ENCODE assay signal across 11 cellular contexts in genomic region chr2:26911911-26912861, GRCh38. TPM values are rescaled to one million over a fixed set of nuclear protein-coding genes. Genes with fewer than 3 reads are reported as not detected.
DNase-seq lines count a peak whose midpoint lies in the region; ATAC-seq and TF ChIP-seq lines count a peak whose summit lies in the region.
"Had no signal": no experiment of that assay in that cellular context is flagged by ENCODE, and none has a peak within 500 bp of the region (broad histone marks: within the 10 kb centered on the region; RNA-seq: fewer than 3 reads in every experiment).

No MANE protein-coding gene starts in this region.

- H3F3A ChIP-seq in GM23338 (replicated peaks; ENCODE audit: low read depth): peaks cover 4% of the 10 kb centered on the region; the same call in 1 of the 2 replicates

- H3K4me1 ChIP-seq in GM23338 (ENCODE audit: insufficient read depth): peaks cover 20% of the 10 kb centered on the region
- H3K4me1 ChIP-seq in neuron (ENCODE audit: insufficient read depth, low read length): peaks cover 56% of the 10 kb centered on the region
- H3K4me1 ChIP-seq in Peyer's patch: no peaks in the 10 kb centered on the region

- peak overlapping the region; percentile 61 for H3K4me2 ChIP-seq in GM23338

- H3K27me3 Mint-ChIP-seq in GM23338 (ENCODE audit: insufficient read depth, low read depth, poor library complexity): peaks cover 4% of the 10 kb centered on the region

- no peaks in the 10 kb centered on the region for H3K36me3 ChIP-seq in GM23338 (ENCODE audit: insufficient read depth)
- H3K36me3 ChIP-seq in neuron (ENCODE audit: insufficient read depth, low read length): peaks cover 57% of the 10 kb centered on the region
- H3K36me3 ChIP-seq in Peyer's patch: no peaks in the 10 kb centered on the region
- H3K36me3 ChIP-seq: ascending aorta had no signal

- no peaks in the 10 kb centered on the region for H3K79me2 ChIP-seq in GM23338 (replicated peaks; ENCODE audit: insufficient read depth)

- DNase-seq in GM23338 (ENCODE audit: low spot score) (peak; percentile 85), NCI-H345 (lab: John Stamatoyannopoulos, UW) (peak; percentile 96), epithelial cell of esophagus (ENCODE audit: low read depth) (peak; percentile 16), DMS153 treated with DMSO at 0.1 percent for 48 hours (lab: John Stamatoyannopoulos, UW; ENCODE audit: unreplicated experiment) (no peak), Peyer's patch (no peak), AML-193 (lab: John Stamatoyannopoulos, UW) (no peak), DMS53 (lab: John Stamatoyannopoulos, UW) (no peak)
- DNase-seq: activated CD4-positive, alpha-beta memory T cell treated with anti-CD3 and anti-CD28 coated beads, Interleukin-2, amount 10 ng/mL, durations not matched to agents 7 days and 5 days; CD4-positive, CD25-positive, alpha-beta regulatory T cell had no signal

- H3K4me3 ChIP-seq in GM23338 (peak overlapping the region; percentile 21), epithelial cell of esophagus (ENCODE audit: low read length) (no peak overlapping the region), neuron (ENCODE audit: low read length) (peak overlapping the region; percentile 19), Peyer's patch (no peak overlapping the region)
- H3K4me3 ChIP-seq: ascending aorta had no signal

- H2AFZ ChIP-seq in GM23338 (no peak overlapping the region), neuron (ENCODE audit: low read depth, low read length) (no peak overlapping the region)

- peak; percentile 91 for ATAC-seq in GM23338

- H4K20me1 ChIP-seq in GM23338 (replicated peaks; ENCODE audit: insufficient read depth): no peaks in the 10 kb centered on the region

- no peak overlapping the region for H3K27ac ChIP-seq in GM23338 (ENCODE audit: low read depth)
- H3K27ac ChIP-seq in Peyer's patch: no peak overlapping the region
- H3K27ac ChIP-seq: ascending aorta had no signal

- no peak for TF ChIP-seq POLR2A in Peyer's patch (IDR thresholded peaks at IDR 0.05)

- H3K9me3 ChIP-seq in neuron (ENCODE audit: low read length) (peaks cover 3% of the 10 kb centered on the region), Peyer's patch (no peaks in the 10 kb centered on the region)
- H3K9me3 ChIP-seq: ascending aorta had no signal

- peak overlapping the region; percentile 54 for H3K4me3 Mint-ChIP-seq in GM23338
- H3K4me3 Mint-ChIP-seq: activated CD4-positive, alpha-beta memory T cell treated with anti-CD3 and anti-CD28 coated beads, Interleukin-2, amount 10 ng/mL, durations not matched to agents 7 days and 5 days; CD4-positive, CD25-positive, alpha-beta regulatory T cell had no signal

- peaks cover 30% of the 10 kb centered on the region for H3K4me1 Mint-ChIP-seq in GM23338
- H3K4me1 Mint-ChIP-seq: activated CD4-positive, alpha-beta memory T cell treated with anti-CD3 and anti-CD28 coated beads, Interleukin-2, amount 10 ng/mL, durations not matched to agents 7 days and 5 days; CD4-positive, CD25-positive, alpha-beta regulatory T cell had no signal

- no peaks in the 10 kb centered on the region; the same call in 2 of the 3 replicates for H3K9me3 Mint-ChIP-seq in GM23338
- H3K9me3 Mint-ChIP-seq: activated CD4-positive, alpha-beta memory T cell treated with anti-CD3 and anti-CD28 coated beads, Interleukin-2, amount 10 ng/mL, durations not matched to agents 7 days and 5 days had no signal

- no peaks in the 10 kb centered on the region for H3K36me3 Mint-ChIP-seq in GM23338 (ENCODE audit: low read depth)
- H3K36me3 Mint-ChIP-seq: CD4-positive, CD25-positive, alpha-beta regulatory T cell had no signal

- H3K27me3 ChIP-seq in GM23338 (ENCODE audit: insufficient read depth): no peaks in the 10 kb centered on the region
- no peaks in the 10 kb centered on the region for H3K27me3 ChIP-seq in neuron (ENCODE audit: insufficient read depth, low read length)
- H3K27me3 ChIP-seq in Peyer's patch: no peaks in the 10 kb centered on the region
- H3K27me3 ChIP-seq: ascending aorta had no signal

- TF ChIP-seq CTCF in GM23338 (conservative IDR thresholded peaks at IDR 0.05; ENCODE audit: low read depth in 2 of 2) (no peak), epithelial cell of esophagus (IDR thresholded peaks at IDR 0.05; ENCODE audit: insufficient read depth, low read depth, low read length, missing control alignments) (no peak), Peyer's patch (IDR thresholded peaks at IDR 0.05) (no peak)

- H3K27ac Mint-ChIP-seq in GM23338: no peak overlapping the region
- H3K27ac Mint-ChIP-seq: activated CD4-positive, alpha-beta memory T cell treated with anti-CD3 and anti-CD28 coated beads, Interleukin-2, amount 10 ng/mL, durations not matched to agents 7 days and 5 days; CD4-positive, CD25-positive, alpha-beta regulatory T cell had no signal

- H3K9me2 ChIP-seq in GM23338 (ENCODE audit: insufficient read depth): no peaks in the 10 kb centered on the region

TF ChIP-seq in GM23338, 12 proteins besides CTCF, POLR2A, EP300 and RAD21 (continues in another document):
- TF ChIP-seq ZNF331 (CRISPR knock-in tag; IDR thresholded peaks at IDR 0.05; ENCODE audit: low read depth) (no peak), CREB1 (CRISPR knock-in tag; IDR thresholded peaks at IDR 0.05; ENCODE audit: low read depth) (no peak), POLR2AphosphoS5 (IDR thresholded peaks at IDR 0.05; ENCODE audit: low read depth) (no peak), NANOG (IDR thresholded peaks at IDR 0.05; ENCODE audit: borderline replicate concordance) (no peak), EZH2 (IDR thresholded peaks at IDR 0.05; ENCODE audit: low read depth, unreplicated experiment) (no peak), STAT1 (IDR thresholded peaks at IDR 0.05; ENCODE audit: unreplicated experiment) (no peak), JUNB (IDR thresholded peaks at IDR 0.05; ENCODE audit: unreplicated experiment) (no peak), EZH2phosphoT487 (IDR thresholded peaks at IDR 0.05; ENCODE audit: unreplicated experiment) (no peak)
- TF ChIP-seq, protein P1, sequence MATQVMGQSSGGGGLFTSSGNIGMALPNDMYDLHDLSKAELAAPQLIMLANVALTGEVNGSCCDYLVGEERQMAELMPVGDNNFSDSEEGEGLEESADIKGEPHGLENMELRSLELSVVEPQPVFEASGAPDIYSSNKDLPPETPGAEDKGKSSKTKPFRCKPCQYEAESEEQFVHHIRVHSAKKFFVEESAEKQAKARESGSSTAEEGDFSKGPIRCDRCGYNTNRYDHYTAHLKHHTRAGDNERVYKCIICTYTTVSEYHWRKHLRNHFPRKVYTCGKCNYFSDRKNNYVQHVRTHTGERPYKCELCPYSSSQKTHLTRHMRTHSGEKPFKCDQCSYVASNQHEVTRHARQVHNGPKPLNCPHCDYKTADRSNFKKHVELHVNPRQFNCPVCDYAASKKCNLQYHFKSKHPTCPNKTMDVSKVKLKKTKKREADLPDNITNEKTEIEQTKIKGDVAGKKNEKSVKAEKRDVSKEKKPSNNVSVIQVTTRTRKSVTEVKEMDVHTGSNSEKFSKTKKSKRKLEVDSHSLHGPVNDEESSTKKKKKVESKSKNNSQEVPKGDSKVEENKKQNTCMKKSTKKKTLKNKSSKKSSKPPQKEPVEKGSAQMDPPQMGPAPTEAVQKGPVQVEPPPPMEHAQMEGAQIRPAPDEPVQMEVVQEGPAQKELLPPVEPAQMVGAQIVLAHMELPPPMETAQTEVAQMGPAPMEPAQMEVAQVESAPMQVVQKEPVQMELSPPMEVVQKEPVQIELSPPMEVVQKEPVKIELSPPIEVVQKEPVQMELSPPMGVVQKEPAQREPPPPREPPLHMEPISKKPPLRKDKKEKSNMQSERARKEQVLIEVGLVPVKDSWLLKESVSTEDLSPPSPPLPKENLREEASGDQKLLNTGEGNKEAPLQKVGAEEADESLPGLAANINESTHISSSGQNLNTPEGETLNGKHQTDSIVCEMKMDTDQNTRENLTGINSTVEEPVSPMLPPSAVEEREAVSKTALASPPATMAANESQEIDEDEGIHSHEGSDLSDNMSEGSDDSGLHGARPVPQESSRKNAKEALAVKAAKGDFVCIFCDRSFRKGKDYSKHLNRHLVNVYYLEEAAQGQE (IDR thresholded peaks at IDR 0.05; ENCODE audit: unreplicated experiment): no peak
- TF ChIP-seq, protein P2, sequence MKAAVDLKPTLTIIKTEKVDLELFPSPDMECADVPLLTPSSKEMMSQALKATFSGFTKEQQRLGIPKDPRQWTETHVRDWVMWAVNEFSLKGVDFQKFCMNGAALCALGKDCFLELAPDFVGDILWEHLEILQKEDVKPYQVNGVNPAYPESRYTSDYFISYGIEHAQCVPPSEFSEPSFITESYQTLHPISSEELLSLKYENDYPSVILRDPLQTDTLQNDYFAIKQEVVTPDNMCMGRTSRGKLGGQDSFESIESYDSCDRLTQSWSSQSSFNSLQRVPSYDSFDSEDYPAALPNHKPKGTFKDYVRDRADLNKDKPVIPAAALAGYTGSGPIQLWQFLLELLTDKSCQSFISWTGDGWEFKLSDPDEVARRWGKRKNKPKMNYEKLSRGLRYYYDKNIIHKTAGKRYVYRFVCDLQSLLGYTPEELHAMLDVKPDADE (IDR thresholded peaks at IDR 0.05): no peak

RNA-seq across cellular contexts. Expression of gene MAPRE3, which starts 58.3 kb away (rescaled TPM):
- total RNA-seq in GM23338 (2014; rRNA removed; shearing (Covaris generic)): 3.7 and 4.5 TPM in 2 replicates
- polyA plus RNA-seq in GM23338 (2016; fragmentation: Nextera tagmentation; extraction: Ambion mirVana): 3.3 and 3.5 TPM in 2 replicates
- 10 to 100 TPM in 1 of 4 donors, 1 to 10 TPM in 3; 4.2 to 14.9 (median 5.9) TPM for total RNA-seq in Peyer's patch

Comparison
In these comparisons a context has a peak if more than half of its experiments do, and no peak if none do; other contexts are left out.
1. DNase-seq: peak in GM23338 (single experiment), NCI-H345 (single experiment) and epithelial cell of esophagus (single experiment); none in DMS153 treated with DMSO at 0.1 percent for 48 hours (single experiment), Peyer's patch (0 of 3), AML-193 (0 of 2) and DMS53 (single experiment).
2. H3K4me3 ChIP-seq: peak in GM23338 (single experiment) and neuron (single experiment); none in epithelial cell of esophagus (single experiment) and Peyer's patch (0 of 4).